ENCODE assay signal across 1 cellular context in the genomic region with DNA sequence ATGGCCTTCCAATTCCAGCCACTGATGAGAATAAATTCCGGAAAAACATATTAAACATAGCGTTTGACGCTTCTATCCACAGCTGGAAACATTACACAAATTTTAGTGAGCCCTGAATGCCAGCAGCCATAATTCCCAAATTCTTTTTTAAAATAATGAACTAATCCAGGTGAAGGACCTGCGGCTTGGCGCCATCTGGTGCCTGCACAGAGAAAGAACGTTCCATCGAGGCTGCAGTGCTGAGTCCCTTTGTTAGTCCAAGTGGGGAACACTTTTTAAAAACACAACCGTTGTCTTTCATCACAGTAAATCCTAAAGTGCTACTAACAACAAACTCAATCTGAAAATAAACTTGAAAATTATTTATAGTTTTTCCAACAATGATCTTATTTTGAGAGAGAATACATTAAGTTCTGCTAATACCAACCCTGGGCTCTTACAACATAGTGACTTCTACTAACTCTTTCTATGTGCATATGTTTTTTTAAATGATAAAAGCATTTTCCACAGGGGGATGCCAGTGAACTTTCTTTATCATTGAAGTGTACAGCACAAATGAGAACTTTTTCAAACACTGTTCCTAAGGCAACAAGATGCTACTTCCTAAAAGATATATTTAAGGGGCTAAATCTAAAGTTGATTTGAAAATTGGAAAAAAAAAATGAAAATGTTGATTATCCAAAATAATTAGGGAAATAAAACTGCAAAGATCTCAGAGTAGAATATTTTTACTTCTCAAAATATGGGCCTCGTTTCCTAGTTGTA.
TF ChIP-seq lines count a peak whose summit lies in the region.

No MANE protein-coding gene starts in this region.

TF ChIP-seq in GM23338, 12 proteins besides CTCF, POLR2A, EP300 and RAD21:
- TF ChIP-seq, protein P1, sequence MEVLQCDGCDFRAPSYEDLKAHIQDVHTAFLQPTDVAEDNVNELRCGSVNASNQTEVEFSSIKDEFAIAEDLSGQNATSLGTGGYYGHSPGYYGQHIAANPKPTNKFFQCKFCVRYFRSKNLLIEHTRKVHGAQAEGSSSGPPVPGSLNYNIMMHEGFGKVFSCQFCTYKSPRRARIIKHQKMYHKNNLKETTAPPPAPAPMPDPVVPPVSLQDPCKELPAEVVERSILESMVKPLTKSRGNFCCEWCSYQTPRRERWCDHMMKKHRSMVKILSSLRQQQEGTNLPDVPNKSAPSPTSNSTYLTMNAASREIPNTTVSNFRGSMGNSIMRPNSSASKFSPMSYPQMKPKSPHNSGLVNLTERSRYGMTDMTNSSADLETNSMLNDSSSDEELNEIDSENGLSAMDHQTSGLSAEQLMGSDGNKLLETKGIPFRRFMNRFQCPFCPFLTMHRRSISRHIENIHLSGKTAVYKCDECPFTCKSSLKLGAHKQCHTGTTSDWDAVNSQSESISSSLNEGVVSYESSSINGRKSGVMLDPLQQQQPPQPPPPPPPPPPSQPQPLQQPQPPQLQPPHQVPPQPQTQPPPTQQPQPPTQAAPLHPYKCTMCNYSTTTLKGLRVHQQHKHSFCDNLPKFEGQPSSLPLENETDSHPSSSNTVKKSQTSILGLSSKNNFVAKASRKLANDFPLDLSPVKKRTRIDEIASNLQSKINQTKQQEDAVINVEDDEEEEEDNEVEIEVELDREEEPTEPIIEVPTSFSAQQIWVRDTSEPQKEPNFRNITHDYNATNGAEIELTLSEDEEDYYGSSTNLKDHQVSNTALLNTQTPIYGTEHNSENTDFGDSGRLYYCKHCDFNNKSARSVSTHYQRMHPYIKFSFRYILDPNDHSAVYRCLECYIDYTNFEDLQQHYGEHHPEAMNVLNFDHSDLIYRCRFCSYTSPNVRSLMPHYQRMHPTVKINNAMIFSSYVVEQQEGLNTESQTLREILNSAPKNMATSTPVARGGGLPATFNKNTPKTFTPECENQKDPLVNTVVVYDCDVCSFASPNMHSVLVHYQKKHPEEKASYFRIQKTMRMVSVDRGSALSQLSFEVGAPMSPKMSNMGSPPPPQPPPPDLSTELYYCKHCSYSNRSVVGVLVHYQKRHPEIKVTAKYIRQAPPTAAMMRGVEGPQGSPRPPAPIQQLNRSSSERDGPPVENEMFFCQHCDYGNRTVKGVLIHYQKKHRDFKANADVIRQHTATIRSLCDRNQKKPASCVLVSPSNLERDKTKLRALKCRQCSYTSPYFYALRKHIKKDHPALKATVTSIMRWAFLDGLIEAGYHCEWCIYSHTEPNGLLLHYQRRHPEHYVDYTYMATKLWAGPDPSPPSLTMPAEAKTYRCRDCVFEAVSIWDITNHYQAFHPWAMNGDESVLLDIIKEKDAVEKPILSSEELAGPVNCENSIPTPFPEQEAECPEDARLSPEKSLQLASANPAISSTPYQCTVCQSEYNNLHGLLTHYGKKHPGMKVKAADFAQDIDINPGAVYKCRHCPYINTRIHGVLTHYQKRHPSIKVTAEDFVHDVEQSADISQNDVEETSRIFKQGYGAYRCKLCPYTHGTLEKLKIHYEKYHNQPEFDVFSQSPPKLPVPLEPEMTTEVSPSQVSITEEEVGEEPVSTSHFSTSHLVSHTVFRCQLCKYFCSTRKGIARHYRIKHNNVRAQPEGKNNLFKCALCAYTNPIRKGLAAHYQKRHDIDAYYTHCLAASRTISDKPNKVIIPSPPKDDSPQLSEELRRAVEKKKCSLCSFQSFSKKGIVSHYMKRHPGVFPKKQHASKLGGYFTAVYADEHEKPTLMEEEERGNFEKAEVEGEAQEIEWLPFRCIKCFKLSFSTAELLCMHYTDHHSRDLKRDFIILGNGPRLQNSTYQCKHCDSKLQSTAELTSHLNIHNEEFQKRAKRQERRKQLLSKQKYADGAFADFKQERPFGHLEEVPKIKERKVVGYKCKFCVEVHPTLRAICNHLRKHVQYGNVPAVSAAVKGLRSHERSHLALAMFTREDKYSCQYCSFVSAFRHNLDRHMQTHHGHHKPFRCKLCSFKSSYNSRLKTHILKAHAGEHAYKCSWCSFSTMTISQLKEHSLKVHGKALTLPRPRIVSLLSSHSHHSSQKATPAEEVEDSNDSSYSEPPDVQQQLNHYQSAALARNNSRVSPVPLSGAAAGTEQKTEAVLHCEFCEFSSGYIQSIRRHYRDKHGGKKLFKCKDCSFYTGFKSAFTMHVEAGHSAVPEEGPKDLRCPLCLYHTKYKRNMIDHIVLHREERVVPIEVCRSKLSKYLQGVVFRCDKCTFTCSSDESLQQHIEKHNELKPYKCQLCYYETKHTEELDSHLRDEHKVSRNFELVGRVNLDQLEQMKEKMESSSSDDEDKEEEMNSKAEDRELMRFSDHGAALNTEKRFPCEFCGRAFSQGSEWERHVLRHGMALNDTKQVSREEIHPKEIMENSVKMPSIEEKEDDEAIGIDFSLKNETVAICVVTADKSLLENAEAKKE (CRISPR knock-in tag; IDR thresholded peaks at IDR 0.05), result no peak
- no peak for TF ChIP-seq EZH2 (IDR thresholded peaks at IDR 0.05; ENCODE audit: low read depth, unreplicated experiment)
- no peak for TF ChIP-seq STAT1 (IDR thresholded peaks at IDR 0.05; ENCODE audit: unreplicated experiment)
- no peak for TF ChIP-seq ZNF331 (CRISPR knock-in tag; IDR thresholded peaks at IDR 0.05; ENCODE audit: low read depth)
- TF ChIP-seq NANOG (IDR thresholded peaks at IDR 0.05; ENCODE audit: borderline replicate concordance), result no peak
- TF ChIP-seq ZNF114 (CRISPR knock-in tag; IDR thresholded peaks at IDR 0.05), result no peak
- TF ChIP-seq POLR2AphosphoS5 (IDR thresholded peaks at IDR 0.05; ENCODE audit: low read depth), result no peak
- TF ChIP-seq, protein P2, sequence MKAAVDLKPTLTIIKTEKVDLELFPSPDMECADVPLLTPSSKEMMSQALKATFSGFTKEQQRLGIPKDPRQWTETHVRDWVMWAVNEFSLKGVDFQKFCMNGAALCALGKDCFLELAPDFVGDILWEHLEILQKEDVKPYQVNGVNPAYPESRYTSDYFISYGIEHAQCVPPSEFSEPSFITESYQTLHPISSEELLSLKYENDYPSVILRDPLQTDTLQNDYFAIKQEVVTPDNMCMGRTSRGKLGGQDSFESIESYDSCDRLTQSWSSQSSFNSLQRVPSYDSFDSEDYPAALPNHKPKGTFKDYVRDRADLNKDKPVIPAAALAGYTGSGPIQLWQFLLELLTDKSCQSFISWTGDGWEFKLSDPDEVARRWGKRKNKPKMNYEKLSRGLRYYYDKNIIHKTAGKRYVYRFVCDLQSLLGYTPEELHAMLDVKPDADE (IDR thresholded peaks at IDR 0.05), result no peak
- no peak for TF ChIP-seq JUNB (IDR thresholded peaks at IDR 0.05; ENCODE audit: unreplicated experiment)
- no peak for TF ChIP-seq EZH2phosphoT487 (IDR thresholded peaks at IDR 0.05; ENCODE audit: unreplicated experiment)
- no peak for TF ChIP-seq CREB1 (CRISPR knock-in tag; IDR thresholded peaks at IDR 0.05; ENCODE audit: low read depth)
- TF ChIP-seq, protein P3, sequence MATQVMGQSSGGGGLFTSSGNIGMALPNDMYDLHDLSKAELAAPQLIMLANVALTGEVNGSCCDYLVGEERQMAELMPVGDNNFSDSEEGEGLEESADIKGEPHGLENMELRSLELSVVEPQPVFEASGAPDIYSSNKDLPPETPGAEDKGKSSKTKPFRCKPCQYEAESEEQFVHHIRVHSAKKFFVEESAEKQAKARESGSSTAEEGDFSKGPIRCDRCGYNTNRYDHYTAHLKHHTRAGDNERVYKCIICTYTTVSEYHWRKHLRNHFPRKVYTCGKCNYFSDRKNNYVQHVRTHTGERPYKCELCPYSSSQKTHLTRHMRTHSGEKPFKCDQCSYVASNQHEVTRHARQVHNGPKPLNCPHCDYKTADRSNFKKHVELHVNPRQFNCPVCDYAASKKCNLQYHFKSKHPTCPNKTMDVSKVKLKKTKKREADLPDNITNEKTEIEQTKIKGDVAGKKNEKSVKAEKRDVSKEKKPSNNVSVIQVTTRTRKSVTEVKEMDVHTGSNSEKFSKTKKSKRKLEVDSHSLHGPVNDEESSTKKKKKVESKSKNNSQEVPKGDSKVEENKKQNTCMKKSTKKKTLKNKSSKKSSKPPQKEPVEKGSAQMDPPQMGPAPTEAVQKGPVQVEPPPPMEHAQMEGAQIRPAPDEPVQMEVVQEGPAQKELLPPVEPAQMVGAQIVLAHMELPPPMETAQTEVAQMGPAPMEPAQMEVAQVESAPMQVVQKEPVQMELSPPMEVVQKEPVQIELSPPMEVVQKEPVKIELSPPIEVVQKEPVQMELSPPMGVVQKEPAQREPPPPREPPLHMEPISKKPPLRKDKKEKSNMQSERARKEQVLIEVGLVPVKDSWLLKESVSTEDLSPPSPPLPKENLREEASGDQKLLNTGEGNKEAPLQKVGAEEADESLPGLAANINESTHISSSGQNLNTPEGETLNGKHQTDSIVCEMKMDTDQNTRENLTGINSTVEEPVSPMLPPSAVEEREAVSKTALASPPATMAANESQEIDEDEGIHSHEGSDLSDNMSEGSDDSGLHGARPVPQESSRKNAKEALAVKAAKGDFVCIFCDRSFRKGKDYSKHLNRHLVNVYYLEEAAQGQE (IDR thresholded peaks at IDR 0.05; ENCODE audit: unreplicated experiment), result no peak
